8 cellular contexts compared by ENCODE assay signal in genomic region chr13:26221721-26222522, GRCh38. TPM values are rescaled to one million over a fixed set of nuclear protein-coding genes. Genes with fewer than 3 reads are reported as not detected.
A peak's percentile ranks its signal among the peaks of the same experiment; 100 is the strongest.
DNase-seq lines count a peak whose midpoint lies in the region; ATAC-seq, FAIRE-seq and TF ChIP-seq lines count a peak whose summit lies in the region.

Gene RNF6, minus strand, starts transcription at chr13:26222314. Its CDS starts 2,665 bp downstream, at chr13:26219649.

- TF ChIP-seq CTCF in HepG2 (CRISPR knock-in tag; IDR thresholded peaks at IDR 0.05): peak; percentile 35

- ATAC-seq in GM19397 (IDR thresholded peaks at IDR 0.05; ENCODE audit: unreplicated experiment) (peak; percentile 96), HG03571 (IDR thresholded peaks at IDR 0.05; ENCODE audit: unreplicated experiment) (peak; percentile 93), HepG2 (peak; percentile 98)

- peak within 1 kb of the TSS; percentile 80 for H3K4me2 ChIP-seq in HepG2 (ENCODE audit: low read depth, low read length)

- H2AFZ ChIP-seq in HepG2 (ENCODE audit: low read length): peak within 1 kb of the TSS; percentile 94

- no peaks in the 10 kb centered on the region for H3K9me3 ChIP-seq in HepG2 (ENCODE audit: low read length)

- POLR2A ChIA-PET in HepG2 (lab: Yijun Ruan, JAX): interaction anchor here (0.5 to 1.6 kb wide), 12 partner anchors 8 to 1917 kb away, joined by 3 to 5 read pairs (median 4); no protein-coding TSS in a partner anchor

- H3K27ac ChIP-seq in HepG2 (ENCODE audit: extremely low read length, insufficient read depth, low read length): peak within 1 kb of the TSS; percentile 97

- TF ChIP-seq RAD21 in HepG2 (CRISPR knock-in tag; IDR thresholded peaks at IDR 0.05): 0 out of 2 replicates have a peak, but pooled peaks have one; percentile 26

- intact Hi-C loops in HepG2 (cut with micrococcal nuclease; ENCODE audit: unreplicated experiment): loop anchor here (2.0 kb wide), 2 partner anchors 33 to 35 kb away; partner anchors contain the start of gene CDK8

- peak within 1 kb of the TSS; percentile 98 for H3K9ac ChIP-seq in HepG2 (ENCODE audit: insufficient read depth, low read depth, low read length)

- no peaks in the 10 kb centered on the region for H4K20me1 ChIP-seq in HepG2 (ENCODE audit: insufficient read depth, low read length)

- DNase-seq in CD1c-positive myeloid dendritic cell (ENCODE audit: extremely low spot score) (peak; percentile 97), NCI-H82 (lab: John Stamatoyannopoulos, UW) (peak; percentile 100), dermis microvascular lymphatic vessel endothelial cell (ENCODE audit: low read depth in 2 of 2) (peak; percentile 83 to 99), HepG2 (ENCODE audit: low spot score) (peak; percentile 94)
- peak; percentile 80 to 86 for DNase-seq in activated CD4-positive, alpha-beta T cell treated with anti-CD3 and anti-CD28 coated beads, Interleukin-2, amount 50 U/mL, for 48 hours
- DNase-seq in stimulated activated CD4-positive, alpha-beta T cell treated with anti-CD3 and anti-CD28 coated beads, Interleukin-4, amount 100 ng/mL, for 1 hour: peak; percentile 82

- BruUV-seq in HepG2 (replicated peaks; lab: Mats Ljungman, UMichigan): TSS peak; percentile 95

- H3K4me3 ChIP-seq in HepG2 (replicated peaks in 1 of 3; ENCODE audit: insufficient read depth in 1 of 3, low read depth in 2 of 3, low read length in 3 of 3): peak within 1 kb of the TSS; percentile 95 to 99 (median 97)

- peaks cover 4 to 14% of the 10 kb centered on the region in 2 experiments for H3K36me3 ChIP-seq in HepG2 (replicated peaks in 1 of 2; ENCODE audit: control insufficient read depth in 1 of 2, insufficient read depth in 2 of 2, low read length in 2 of 2)

- WGBS in HepG2 (ENCODE audit: low lambda C conversion rate): 0% methylated on average over 20 of the region's 67 CpGs

- peaks cover 12% of the 10 kb centered on the region for H3K79me2 ChIP-seq in HepG2 (ENCODE audit: insufficient read depth, low read length)

- TF ChIP-seq EP300 in HepG2 (IDR thresholded peaks at IDR 0.05; ENCODE audit: low read depth in 2 of 2, low read length in 2 of 2): 0 out of 4 replicates have a peak, but pooled peaks of 1 of the 2 experiments have one; percentile 2
- TF ChIP-seq EP300 in HepG2 (CRISPR knock-in tag; IDR thresholded peaks at IDR 0.05; ENCODE audit: borderline replicate concordance): no peak

- peak; percentile 96 for FAIRE-seq in HepG2 (lab: Jason Lieb, UNC)

- H3K27me3 ChIP-seq in HepG2 (ENCODE audit: control insufficient read depth in 1 of 2, insufficient read depth in 2 of 2, low read length in 2 of 2): no peaks in the 10 kb centered on the region; a peak in 1 of 5 replicates

- CTCF ChIA-PET in HepG2 (lab: Yijun Ruan, JAX; ENCODE audit: low intra/inter-chr PET ratio, low total read pairs): no interaction called here

- H3K4me1 ChIP-seq in HepG2 (ENCODE audit: insufficient read depth, low read length): peaks cover 27% of the 10 kb centered on the region

- TF ChIP-seq POLR2A in HepG2 (IDR thresholded peaks at IDR 0.05; ENCODE audit: insufficient read depth in 1 of 2, low read depth in 2 of 2, low read length in 2 of 2): peak; percentile 65 to 92

- in situ Hi-C loops in HepG2 (cut with HindIII; ENCODE audit: extremely low pct_ligation_motif_present, low pct_unique_long_range_greater_than_20kb): no loop called here

TF ChIP-seq in HepG2, 621 proteins besides CTCF, POLR2A, EP300 and RAD21 (continues in another document):
- TF ChIP-seq RARG (CRISPR knock-in tag; IDR thresholded peaks at IDR 0.05; ENCODE audit: low read depth) (peak; percentile 45; the same call in 1 of the 2 replicates), CREB1 (IDR thresholded peaks at IDR 0.05) (no peak), CREB1 (CRISPR knock-in tag; IDR thresholded peaks at IDR 0.05) (peak; percentile 12; the same call in 1 of the 2 replicates), GTF2F1 (IDR thresholded peaks at IDR 0.05; ENCODE audit: low read length) (no peak), SAP130 (CRISPR knock-in tag; IDR thresholded peaks at IDR 0.05; ENCODE audit: low read depth) (peak; percentile 66), POLR2G (IDR thresholded peaks at IDR 0.05; ENCODE audit: low read depth, low read length) (peak; percentile 84), SP2 (CRISPR knock-in tag; IDR thresholded peaks at IDR 0.05) (peak; percentile 91), ZNF282 (IDR thresholded peaks at IDR 0.05; ENCODE audit: partially characterized antibody) (no peak), ZNF441 (CRISPR knock-in tag; IDR thresholded peaks at IDR 0.05; ENCODE audit: borderline replicate concordance) (peak; percentile 81; the same call in 1 of the 2 replicates), MYNN (CRISPR knock-in tag; IDR thresholded peaks at IDR 0.05; ENCODE audit: low read depth) (peak; percentile 19; the same call in 1 of the 2 replicates), ZNF234 (CRISPR knock-in tag; conservative IDR thresholded peaks at IDR 0.05) (0 out of 2 replicates have a peak, but pooled peaks have one; percentile 68), PHF8 (CRISPR knock-in tag; IDR thresholded peaks at IDR 0.05) (peak; percentile 95), GMEB2 (CRISPR knock-in tag; IDR thresholded peaks at IDR 0.05; ENCODE audit: low read depth) (0 out of 2 replicates have a peak, but pooled peaks have one; percentile 26), AFF4 (CRISPR knock-in tag; IDR thresholded peaks at IDR 0.05) (no peak)

RNA-seq across cellular contexts. Expression of gene RNF6, which starts in this region (rescaled TPM):
- total RNA-seq in dermis microvascular lymphatic vessel endothelial cell: 39.7 and 51.3 TPM in 2 replicates
- 36.8 and 57.0 TPM in 2 replicates for total RNA-seq in HepG2 (2016; rRNA removed; fragmentation: Illumina TruSeq; extraction: Trizol)
- 3.7 and 5.1 TPM in 2 replicates for total RNA-seq in HepG2 (2016; cell fraction: cytosol; rRNA removed; fragmentation: Illumina TruSeq; extraction: Trizol; ENCODE audit: low read depth)
- 36.4 and 55.9 TPM in 2 replicates for total RNA-seq in HepG2 (2016; cell fraction: insoluble cytoplasmic fraction; rRNA removed; fragmentation: Illumina TruSeq; extraction: Trizol)
- total RNA-seq in HepG2 (2016; cell fraction: membrane; rRNA removed; fragmentation: Illumina TruSeq; extraction: Trizol): 17.4 and 17.7 TPM in 2 replicates
- 20.6 and 28.2 TPM in 2 replicates for total RNA-seq in HepG2 (2016; cell fraction: nucleus; rRNA removed; fragmentation: Illumina TruSeq; extraction: Trizol)
- 11.2 and 14.6 TPM in 2 replicates for polyA plus RNA-seq in HepG2 (2011; rRNA removed)
- polyA plus RNA-seq in HepG2 (2011; cell fraction: cytosol; rRNA removed): 6.3 and 9.5 TPM in 2 replicates
- 9.8 and 10.1 TPM in 2 replicates for polyA plus RNA-seq in HepG2 (2011; cell fraction: nucleus; rRNA removed)
- polyA plus RNA-seq in HepG2 (2012): 13.6 and 16.9 TPM in 2 replicates
- 1.6 and 2.4 TPM in 2 replicates for polyA plus RNA-seq in HepG2 (2016; cell fraction: cytosol; fragmentation: Illumina TruSeq; extraction: Trizol; ENCODE audit: low read depth)
- polyA plus RNA-seq in HepG2 (2016; cell fraction: insoluble cytoplasmic fraction; fragmentation: Illumina TruSeq; extraction: Trizol; ENCODE audit: low read depth): 38.4 and 39.3 TPM in 2 replicates
- 6.1 and 6.2 TPM in 2 replicates for polyA plus RNA-seq in HepG2 (2016; cell fraction: membrane; fragmentation: Illumina TruSeq; extraction: Trizol; ENCODE audit: low read depth)
- 22.4 and 23.7 TPM in 2 replicates for polyA plus RNA-seq in HepG2 (2016; cell fraction: nucleus; fragmentation: Illumina TruSeq; extraction: Trizol; ENCODE audit: insufficient read depth, low read depth)
- polyA minus RNA-seq in HepG2 (2011; rRNA and poly(A)+ RNA removed; ENCODE audit: low replicate concordance): 18.3 and 22.6 TPM in 2 replicates
- 13.7 and 16.2 TPM in 2 replicates for polyA minus RNA-seq in HepG2 (2011; cell fraction: cytosol; rRNA and poly(A)+ RNA removed)
- polyA minus RNA-seq in HepG2 (2011; cell fraction: nucleus; rRNA and poly(A)+ RNA removed): 27.4 and 33.7 TPM in 2 replicates

Comparison
In these comparisons a context has a peak if more than half of its experiments do, and no peak if none do; other contexts are left out.
1. Peak in every context shown above with its lines: DNase-seq, ATAC-seq, H3K4me3 ChIP-seq and H3K27ac ChIP-seq.